In genomic region chr6:27873101-27874030, GRCh38 we compare ENCODE assay signal across 9 cellular contexts. TPM values are rescaled to one million over a fixed set of nuclear protein-coding genes. Genes with fewer than 3 reads are reported as not detected.
DNase-seq lines count a peak whose midpoint lies in the region; ATAC-seq and TF ChIP-seq lines count a peak whose summit lies in the region.
"Had no signal": no experiment of that assay in that cellular context is flagged by ENCODE, and none has a peak within 500 bp of the region (broad histone marks: within the 10 kb centered on the region; RNA-seq: fewer than 3 reads in every experiment).

No MANE protein-coding gene starts in this region.

- H3K27ac Mint-ChIP-seq in HFFc6, result peak overlapping the region; percentile 94
- peak overlapping the region; percentile 99 for H3K27ac Mint-ChIP-seq in activated CD8-positive, alpha-beta memory T cell treated with anti-CD3 and anti-CD28 coated beads, Interleukin-2, amount 10 ng/mL, durations not matched to agents 7 days and 5 days
- H3K27ac Mint-ChIP-seq in naive B cell, result peak overlapping the region; percentile 93 to 98 (median 98)

- CTCF ChIA-PET in activated CD8-positive, alpha-beta memory T cell treated with anti-CD3 and anti-CD28 coated beads, Interleukin-2, amount 10 ng/mL, durations not matched to agents 7 days and 5 days (lab: Charles Lee), result interaction anchor here (0.6 to 11.3 kb wide), 2 partner anchors 19 to 32 kb away, joined by 3 to 183 read pairs; a partner anchor contains a TSS

- no peaks in the 10 kb centered on the region for H3K9me3 ChIP-seq in thyroid gland

- H3K4me3 ChIP-seq in epithelial cell of proximal tubule (ENCODE audit: low read depth, low read length) (peak overlapping the region; percentile 63), thyroid gland (replicated peaks in 1 of 3) (peak overlapping the region; percentile 14 to 47 (median 35))

- H3K36me3 Mint-ChIP-seq in HFFc6 (ENCODE audit: low read depth) (no peaks in the 10 kb centered on the region), naive B cell (no peaks in the 10 kb centered on the region)
- peaks cover 5% of the 10 kb centered on the region for H3K36me3 Mint-ChIP-seq in activated CD8-positive, alpha-beta memory T cell treated with anti-CD3 and anti-CD28 coated beads, Interleukin-2, amount 10 ng/mL, durations not matched to agents 7 days and 5 days

- peak overlapping the region; percentile 94 for H3K4me3 Mint-ChIP-seq in HFFc6
- H3K4me3 Mint-ChIP-seq in activated CD8-positive, alpha-beta memory T cell treated with anti-CD3 and anti-CD28 coated beads, Interleukin-2, amount 10 ng/mL, durations not matched to agents 7 days and 5 days, result peak overlapping the region; percentile 87
- H3K4me3 Mint-ChIP-seq in naive B cell, result peak overlapping the region; percentile 89 to 98 (median 94)

- DNase-seq in DMS79 (lab: John Stamatoyannopoulos, UW) (peak; percentile 67), HFFc6 (peak; percentile 78), NCI-H345 (lab: John Stamatoyannopoulos, UW) (peak; percentile 90), epithelial cell of proximal tubule (ENCODE audit: low read depth) (no peak), naive B cell (peak; percentile 59), thyroid gland (peak; percentile 32 to 51)
- peak; percentile 92 for DNase-seq in activated CD8-positive, alpha-beta memory T cell treated with anti-CD3 and anti-CD28 coated beads, Interleukin-2, amount 10 ng/mL, durations not matched to agents 7 days and 5 days

- peaks cover 5% of the 10 kb centered on the region for H3K27me3 ChIP-seq in thyroid gland

- 2 to 6% methylated on average over 38 to 48 of the region's 48 CpGs for WGBS in thyroid gland, 2 donors

- H3K27me3 Mint-ChIP-seq in HFFc6 (ENCODE audit: insufficient read depth) (peaks cover 14% of the 10 kb centered on the region), naive B cell (no peaks in the 10 kb centered on the region)
- peaks cover 4% of the 10 kb centered on the region for H3K27me3 Mint-ChIP-seq in activated CD8-positive, alpha-beta memory T cell treated with anti-CD3 and anti-CD28 coated beads, Interleukin-2, amount 10 ng/mL, durations not matched to agents 7 days and 5 days

- H3K4me1 Mint-ChIP-seq in HFFc6 (ENCODE audit: low read depth) (peaks cover 43% of the 10 kb centered on the region), naive B cell (peaks cover 27 to 36% (median 27%) of the 10 kb centered on the region in 3 donors)
- H3K4me1 Mint-ChIP-seq in activated CD8-positive, alpha-beta memory T cell treated with anti-CD3 and anti-CD28 coated beads, Interleukin-2, amount 10 ng/mL, durations not matched to agents 7 days and 5 days, result peaks cover 44% of the 10 kb centered on the region

- intact Hi-C loops in thyroid gland (cut with DNase I), result no loop called here

- peaks cover 5% of the 10 kb centered on the region for H3K9me3 Mint-ChIP-seq in HFFc6
- H3K9me3 Mint-ChIP-seq in activated CD8-positive, alpha-beta memory T cell treated with anti-CD3 and anti-CD28 coated beads, Interleukin-2, amount 10 ng/mL, durations not matched to agents 7 days and 5 days (ENCODE audit: low read depth), result no peaks in the 10 kb centered on the region
- peaks cover 0 to 6% (median 0%) of the 10 kb centered on the region in 7 donors for H3K9me3 Mint-ChIP-seq in naive B cell

- peak; percentile 56 for ATAC-seq in activated CD8-positive, alpha-beta memory T cell treated with anti-CD3 and anti-CD28 coated beads, Interleukin-2, amount 10 ng/mL, durations not matched to agents 7 days and 5 days
- ATAC-seq in naive B cell (ENCODE audit: low read depth in 2 of 2), result peak; percentile 43 to 61
- ATAC-seq in GM21786 (IDR thresholded peaks at IDR 0.05; ENCODE audit: unreplicated experiment), result no peak

- H3K27ac ChIP-seq in thyroid gland, result peak overlapping the region in 2 of 3 donors; percentile 35 to 58

- TF ChIP-seq CTCF in HFFc6 (IDR thresholded peaks at IDR 0.05), result no peak
- TF ChIP-seq CTCF in epithelial cell of proximal tubule (conservative IDR thresholded peaks at IDR 0.05; ENCODE audit: low read depth, low read length), result no peak
- TF ChIP-seq CTCF in thyroid gland (IDR thresholded peaks at IDR 0.05), result no peak

- no peaks in the 10 kb centered on the region for H3K36me3 ChIP-seq in thyroid gland

- peaks cover 3 to 4% of the 10 kb centered on the region in 2 donors for H3K4me1 ChIP-seq in thyroid gland

- peak in 1 of 2 donors; percentile 38 for TF ChIP-seq POLR2A in thyroid gland (IDR thresholded peaks at IDR 0.05)

RNA-seq across cellular contexts. Expression of gene OR2B2, which starts 38.8 kb away (rescaled TPM):
- total RNA-seq in HFFc6 (2021; fragmentation: NEBNext Ultra II Directional; extraction: Animal tissue kit (Norgen Biotek cat#: 25700)), result not detected
- not detected for total RNA-seq in activated CD8-positive, alpha-beta memory T cell treated with anti-CD3 and anti-CD28 coated beads, Interleukin-2, amount 10 ng/mL, durations not matched to agents 7 days and 5 days
- total RNA-seq in epithelial cell of proximal tubule, result not detected in 2 replicates
- not detected for polyA plus RNA-seq in naive B cell (ENCODE audit: low read depth in 6 of 6)
- not detected for total RNA-seq in thyroid gland
- total RNA-seq: SK-MEL-5 had no signal
